Comparison of ENCODE assay signal across 8 cellular contexts in genomic region chr2:237122214-237122666, GRCh38. TPM values are rescaled to one million over a fixed set of nuclear protein-coding genes. Genes with fewer than 3 reads are reported as not detected.
DNase-seq lines count a peak whose midpoint lies in the region; ATAC-seq lines count a peak whose summit lies in the region.

No MANE protein-coding gene starts in this region.

- POLR2A ChIA-PET in activated naive CD8-positive, alpha-beta T cell treated with anti-CD3 and anti-CD28 coated beads, Interleukin-2, amount 10 ng/mL, durations not matched to agents 7 days and 5 days (lab: Charles Lee) = no interaction called here

- no peak overlapping the region for H3K27ac Mint-ChIP-seq in activated naive CD8-positive, alpha-beta T cell treated with anti-CD3 and anti-CD28 coated beads, Interleukin-2, amount 10 ng/mL, durations not matched to agents 7 days and 5 days

- no peak overlapping the region for H3K4me3 Mint-ChIP-seq in activated naive CD8-positive, alpha-beta T cell treated with anti-CD3 and anti-CD28 coated beads, Interleukin-2, amount 10 ng/mL, durations not matched to agents 7 days and 5 days

- H3K4me1 Mint-ChIP-seq in activated naive CD8-positive, alpha-beta T cell treated with anti-CD3 and anti-CD28 coated beads, Interleukin-2, amount 10 ng/mL, durations not matched to agents 7 days and 5 days = peaks cover 3% of the 10 kb centered on the region

- no peaks in the 10 kb centered on the region for H3K9me3 Mint-ChIP-seq in activated naive CD8-positive, alpha-beta T cell treated with anti-CD3 and anti-CD28 coated beads, Interleukin-2, amount 10 ng/mL, durations not matched to agents 7 days and 5 days

- ATAC-seq in activated naive CD8-positive, alpha-beta T cell treated with anti-CD3 and anti-CD28 coated beads, Interleukin-2, amount 10 ng/mL, durations not matched to agents 7 days and 5 days (ENCODE audit: low read depth) = peak; percentile 80
- no peak for ATAC-seq in GM18498 (IDR thresholded peaks at IDR 0.05; ENCODE audit: unreplicated experiment)
- ATAC-seq in HG03469 (IDR thresholded peaks at IDR 0.05; ENCODE audit: unreplicated experiment) = no peak

- no peaks in the 10 kb centered on the region for H3K27me3 Mint-ChIP-seq in activated naive CD8-positive, alpha-beta T cell treated with anti-CD3 and anti-CD28 coated beads, Interleukin-2, amount 10 ng/mL, durations not matched to agents 7 days and 5 days

- H3K36me3 Mint-ChIP-seq in activated naive CD8-positive, alpha-beta T cell treated with anti-CD3 and anti-CD28 coated beads, Interleukin-2, amount 10 ng/mL, durations not matched to agents 7 days and 5 days = no peaks in the 10 kb centered on the region

- DNase-seq in GM04504 (ENCODE audit: low read depth) (peak; percentile 40), HT-29 (ENCODE audit: low spot score) (peak; percentile 76), SHP77 (lab: John Stamatoyannopoulos, UW) (peak; percentile 57 to 70), hepatic stellate cell (ENCODE audit: low spot score) (peak; percentile 67)
- peak; percentile 50 for DNase-seq in activated naive CD8-positive, alpha-beta T cell treated with anti-CD3 and anti-CD28 coated beads, Interleukin-2, amount 10 ng/mL, durations not matched to agents 7 days and 5 days
- DNase-seq in stimulated activated CD4-positive, alpha-beta T cell treated with anti-CD3 and anti-CD28 coated beads, Interleukin-15, amount 100 ng/mL, for 48 hours (ENCODE audit: low read depth in 2 of 2) = peak; percentile 58 to 66

RNA-seq across cellular contexts. Expression of gene COPS8, which starts 36.6 kb away (rescaled TPM):
- 61.1 and 67.6 TPM in 2 replicates for total RNA-seq in HT-29 (2014; rRNA removed; shearing (Covaris generic))
- 10 to 100 TPM; 39.9 to 42.8 TPM for total RNA-seq in activated naive CD8-positive, alpha-beta T cell treated with anti-CD3 and anti-CD28 coated beads, Interleukin-2, amount 10 ng/mL, durations not matched to agents 7 days and 5 days
